ENCODE assay signal across 1 cellular context in genomic region chr3:37985637-37986320, GRCh38.
TF ChIP-seq lines count a peak whose summit lies in the region.

No MANE protein-coding gene starts in this region.

TF ChIP-seq in K562, 482 proteins besides CTCF, POLR2A, EP300 and RAD21:
- TF ChIP-seq ARID4B (CRISPR knock-in tag; IDR thresholded peaks at IDR 0.05) = no peak
- no peak for TF ChIP-seq CXXC5 (CRISPR knock-in tag; IDR thresholded peaks at IDR 0.05)
- TF ChIP-seq NEUROD1 (IDR thresholded peaks at IDR 0.05; ENCODE audit: borderline replicate concordance, low read depth, low read length, partially characterized antibody) = no peak
- no peak for TF ChIP-seq NONO (IDR thresholded peaks at IDR 0.05; ENCODE audit: low read depth in 2 of 2, low read length in 1 of 2)
- no peak for TF ChIP-seq RFX7 (CRISPR knock-in tag; IDR thresholded peaks at IDR 0.05)
- TF ChIP-seq ZNF778 (CRISPR knock-in tag; IDR thresholded peaks at IDR 0.05) = no peak
- TF ChIP-seq SMC3 (conservative IDR thresholded peaks at IDR 0.05; ENCODE audit: insufficient read depth, low read depth, low read length) = no peak
- no peak for TF ChIP-seq THAP7 (CRISPR knock-in tag; IDR thresholded peaks at IDR 0.05)
- TF ChIP-seq ZNF280B (CRISPR knock-in tag; IDR thresholded peaks at IDR 0.05) = 0 out of 2 replicates have a peak, but pooled peaks have one; percentile 10
- no peak for TF ChIP-seq ZC3H11A (IDR thresholded peaks at IDR 0.05; ENCODE audit: low read depth, low read length)
- TF ChIP-seq KLF16 (IDR thresholded peaks at IDR 0.05) = no peak
- TF ChIP-seq MEIS2 (IDR thresholded peaks at IDR 0.05; ENCODE audit: partially characterized antibody) = peak; percentile 35
- TF ChIP-seq FOXA1 (IDR thresholded peaks at IDR 0.05; ENCODE audit: borderline replicate concordance) = no peak
- TF ChIP-seq BACH1 (tag; IDR thresholded peaks at IDR 0.05) = no peak
- TF ChIP-seq NCOA1 (IDR thresholded peaks at IDR 0.05; ENCODE audit: low read depth) = no peak
- TF ChIP-seq CHD4 (IDR thresholded peaks at IDR 0.05; ENCODE audit: insufficient read depth, insufficient replicate concordance, low read depth, low read length, poor library complexity, severe bottlenecking) = no peak
- TF ChIP-seq POLR3A (IDR thresholded peaks at IDR 0.05; ENCODE audit: borderline replicate concordance, extremely low read depth, insufficient read depth, insufficient read length) = no peak
- no peak for TF ChIP-seq ZNF224 (CRISPR knock-in tag; IDR thresholded peaks at IDR 0.05)
- TF ChIP-seq IRF9 (tag; IDR thresholded peaks at IDR 0.05) = no peak
- no peak for TF ChIP-seq CTBP1 (IDR thresholded peaks at IDR 0.05; ENCODE audit: borderline replicate concordance)
- TF ChIP-seq PBX2 (CRISPR knock-in tag; IDR thresholded peaks at IDR 0.05; ENCODE audit: low read depth) = no peak
- 0 out of 2 replicates have a peak, but pooled peaks have one; percentile 22 for TF ChIP-seq PBX2 (tag; conservative IDR thresholded peaks at IDR 0.05; ENCODE audit: low read depth)
- TF ChIP-seq EHMT2 (IDR thresholded peaks at IDR 0.05) = peak; percentile 54; the same call in 1 of the 2 replicates
